ENCODE assay signal across 1 cellular context in the genomic region with DNA sequence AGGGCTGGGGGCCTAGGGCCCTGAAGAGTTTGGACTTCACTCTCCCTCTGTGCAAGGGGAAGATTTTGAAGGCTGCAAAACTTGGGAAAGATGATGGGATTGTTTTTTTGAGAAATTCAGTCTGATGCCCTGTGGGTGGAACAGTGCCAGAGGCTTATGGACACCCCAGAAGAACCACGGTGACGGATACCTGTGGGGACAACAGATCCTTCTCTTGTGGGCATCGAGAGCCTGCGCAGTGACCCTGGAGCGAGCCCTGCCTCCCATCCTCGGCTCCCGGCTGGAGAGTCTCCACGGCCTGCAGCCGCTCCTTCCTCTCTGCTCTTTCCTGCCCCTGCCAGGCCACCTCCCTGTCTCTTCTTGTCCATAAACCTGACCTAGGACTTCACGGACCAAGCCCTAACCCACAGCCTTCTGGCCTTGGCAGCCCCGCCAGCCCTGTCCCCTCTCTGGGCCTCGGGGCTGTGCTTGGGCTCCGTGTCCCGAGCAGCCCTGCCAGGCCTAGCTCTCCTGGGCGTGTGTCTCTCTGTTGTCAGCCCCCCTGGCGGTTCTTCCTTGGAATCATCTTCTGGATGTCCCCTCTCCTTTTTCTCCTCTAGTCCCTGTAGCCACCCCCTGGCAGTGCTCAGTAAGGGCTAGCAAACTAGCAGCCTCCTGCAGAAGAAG.
TF ChIP-seq lines count a peak whose summit lies in the region.

No MANE protein-coding gene starts in this region.

TF ChIP-seq in WTC11, 78 proteins besides CTCF, POLR2A, EP300 and RAD21 (continued from another document):
- TF ChIP-seq, protein P1, sequence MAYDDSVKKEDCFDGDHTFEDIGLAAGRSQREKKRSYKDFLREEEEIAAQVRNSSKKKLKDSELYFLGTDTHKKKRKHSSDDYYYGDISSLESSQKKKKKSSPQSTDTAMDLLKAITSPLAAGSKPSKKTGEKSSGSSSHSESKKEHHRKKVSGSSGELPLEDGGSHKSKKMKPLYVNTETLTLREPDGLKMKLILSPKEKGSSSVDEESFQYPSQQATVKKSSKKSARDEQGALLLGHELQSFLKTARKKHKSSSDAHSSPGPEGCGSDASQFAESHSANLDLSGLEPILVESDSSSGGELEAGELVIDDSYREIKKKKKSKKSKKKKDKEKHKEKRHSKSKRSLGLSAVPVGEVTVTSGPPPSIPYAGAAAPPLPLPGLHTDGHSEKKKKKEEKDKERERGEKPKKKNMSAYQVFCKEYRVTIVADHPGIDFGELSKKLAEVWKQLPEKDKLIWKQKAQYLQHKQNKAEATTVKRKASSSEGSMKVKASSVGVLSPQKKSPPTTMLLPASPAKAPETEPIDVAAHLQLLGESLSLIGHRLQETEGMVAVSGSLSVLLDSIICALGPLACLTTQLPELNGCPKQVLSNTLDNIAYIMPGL (CRISPR knock-in tag; IDR thresholded peaks at IDR 0.05), result no peak
- TF ChIP-seq USF2 (CRISPR knock-in tag; IDR thresholded peaks at IDR 0.05), result no peak
TF ChIP-seq in WTC11: peak in this region for 0.
